28 cellular contexts compared by ENCODE assay signal in genomic region chr9:12065050-12065449, GRCh38.
DNase-seq lines count a peak whose midpoint lies in the region; ATAC-seq and TF ChIP-seq lines count a peak whose summit lies in the region.
"Had no signal": no experiment of that assay in that cellular context is flagged by ENCODE, and none has a peak within 500 bp of the region (broad histone marks: within the 10 kb centered on the region; RNA-seq: fewer than 3 reads in every experiment).

No MANE protein-coding gene starts in this region.

- no peak for TF ChIP-seq POLR2A in breast epithelium (IDR thresholded peaks at IDR 0.05)

- H3K36me3 Mint-ChIP-seq in MCF 10A (ENCODE audit: insufficient read depth, unreplicated experiment), result no peaks in the 10 kb centered on the region
- H3K36me3 Mint-ChIP-seq: CD14-positive monocyte; CD8-positive, alpha-beta memory T cell had no signal

- H3K36me3 ChIP-seq in breast epithelium, result no peaks in the 10 kb centered on the region
- H3K36me3 ChIP-seq: BE2C had no signal

- H3K4me3 ChIP-seq in breast epithelium, result no peak overlapping the region
- H3K4me3 ChIP-seq: PC-9 had no signal

- BruUV-seq in MCF 10A (replicated peaks; lab: Mats Ljungman, UMichigan), result no TSS peak

- DNase-seq in MCF 10A (ENCODE audit: unreplicated experiment) (no peak), breast epithelium (ENCODE audit: low spot score in 2 of 2) (no peak), foreskin melanocyte (peak; percentile 80), sciatic nerve (ENCODE audit: low spot score) (no peak), NCI-H1694 (lab: John Stamatoyannopoulos, UW) (no peak), NOMO-1 treated with dmso at 0.1 percent for 144 hours (lab: John Stamatoyannopoulos, UW; ENCODE audit: unreplicated experiment) (no peak), KBM-7 (no peak), NCI-H1092 (lab: John Stamatoyannopoulos, UW) (no peak)
- DNase-seq: ACHN; BE2C; Calu3; CD8-positive, alpha-beta memory T cell; DMS79 treated with DMSO at 0.1 percent for 48 hours; GF-D8; Kasumi-1; MV-4-11; NCI-H1105 treated with DMSO at 0.1 percent for 48 hours; NCI-H146; NCI-H2029; NCI-H446; NCI-H524 treated with DMSO at 0.1 percent for 48 hours; NCI-H774; PC-9; SHP77 treated with DMSO at 0.1 percent for 48 hours had no signal

- H3K27me3 Mint-ChIP-seq in MCF 10A (ENCODE audit: insufficient read depth, unreplicated experiment), result peaks cover 16% of the 10 kb centered on the region
- H3K27me3 Mint-ChIP-seq: CD8-positive, alpha-beta memory T cell had no signal

- no peaks in the 10 kb centered on the region for H3K4me1 ChIP-seq in breast epithelium
- H3K4me1 ChIP-seq: BE2C had no signal

- TF ChIP-seq CTCF in MCF 10A (IDR thresholded peaks at IDR 0.05; ENCODE audit: unreplicated experiment) (no peak), breast epithelium (IDR thresholded peaks at IDR 0.05) (no peak)

- POLR2A ChIA-PET in MCF 10A (lab: Yijun Ruan, JAX), result no interaction called here

- ATAC-seq in sciatic nerve, result peak; percentile 81
- ATAC-seq: HCT116, HepG2 had no signal

- CTCF ChIA-PET in MCF 10A (lab: Yijun Ruan, JAX), result no interaction called here

- H3K4me1 Mint-ChIP-seq in MCF 10A (ENCODE audit: insufficient read depth, unreplicated experiment), result peaks cover 17% of the 10 kb centered on the region
- H3K4me1 Mint-ChIP-seq: CD14-positive monocyte; CD8-positive, alpha-beta memory T cell had no signal

- no peaks in the 10 kb centered on the region for H3K9me3 Mint-ChIP-seq in MCF 10A (ENCODE audit: unreplicated experiment)

- peak overlapping the region; percentile 85 for H3K27ac Mint-ChIP-seq in MCF 10A (ENCODE audit: low read depth, unreplicated experiment)
- H3K27ac Mint-ChIP-seq: CD14-positive monocyte had no signal

- intact Hi-C loops in MCF 10A (cut with micrococcal nuclease), result no loop called here
- intact Hi-C loops in breast epithelium (cut with DNase I; ENCODE audit: low total_unique reads), result no loop called here
- intact Hi-C loops in sciatic nerve (cut with DNase I), result no loop called here

- H3K27ac ChIP-seq in breast epithelium, result no peak overlapping the region
- H3K27ac ChIP-seq: 22Rv1, PC-9 had no signal

- in situ Hi-C loops in KBM-7 (cut with MboI; ENCODE audit: low pct_unique_long_range_greater_than_20kb, low sequenced_read_pairs), result no loop called here

- H3K27me3 ChIP-seq in breast epithelium, result no peaks in the 10 kb centered on the region
- H3K27me3 ChIP-seq: BE2C had no signal

- H3K9me3 ChIP-seq in breast epithelium, result no peaks in the 10 kb centered on the region
- H3K9me3 ChIP-seq: BE2C had no signal

- H3K4me3 Mint-ChIP-seq in MCF 10A (ENCODE audit: unreplicated experiment), result no peak overlapping the region
- H3K4me3 Mint-ChIP-seq: CD14-positive monocyte; CD8-positive, alpha-beta memory T cell had no signal
